Comparison of ENCODE assay signal across 23 cellular contexts in genomic region chr17:50728881-50729765, GRCh38. TPM values are rescaled to one million over a fixed set of nuclear protein-coding genes. Genes with fewer than 3 reads are reported as not detected.
A peak's percentile ranks its signal among the peaks of the same experiment; 100 is the strongest.
DNase-seq lines count a peak whose midpoint lies in the region; ATAC-seq and TF ChIP-seq lines count a peak whose summit lies in the region.
"Had no signal": no experiment of that assay in that cellular context is flagged by ENCODE, and none has a peak within 500 bp of the region (broad histone marks: within the 10 kb centered on the region; RNA-seq: fewer than 3 reads in every experiment).

No MANE protein-coding gene starts in this region.

- intact Hi-C loops in left lung (cut with DNase I) = no loop called here

- ATAC-seq in WTC11 (no peak), left lung (peak; percentile 26), GM19035 (IDR thresholded peaks at IDR 0.05; ENCODE audit: unreplicated experiment) (no peak)
- ATAC-seq: left lobe of liver had no signal

- H3K27ac Mint-ChIP-seq in activated T-cell treated with anti-CD3 and anti-CD28 coated beads, Interleukin-2, amount 50 U/mL, for 24 hours = peak overlapping the region; percentile 88
- H3K27ac Mint-ChIP-seq in CD8-positive, alpha-beta memory T cell = peak overlapping the region in 5 of 8 donors; percentile 10 to 60 (median 22)
- 0 out of 2 replicates have a peak overlapping the region, but pooled peaks have one; percentile 41 for H3K27ac Mint-ChIP-seq in WTC11

- CTCF ChIA-PET in CD8-positive, alpha-beta memory T cell (lab: Charles Lee) = interaction anchor here (1.3 kb wide), 1 partner anchor 12 kb away, joined by 3 read pairs; no protein-coding TSS in a partner anchor
- CTCF ChIA-PET in WTC11 (lab: Charles Lee) = no interaction called here

- TF ChIP-seq CTCF in WTC11 (IDR thresholded peaks at IDR 0.05) = no peak
- no peak for TF ChIP-seq CTCF in left lung (IDR thresholded peaks at IDR 0.05)

- peak overlapping the region; percentile 41 for H3K4me3 Mint-ChIP-seq in activated T-cell treated with anti-CD3 and anti-CD28 coated beads, Interleukin-2, amount 50 U/mL, for 24 hours
- H3K4me3 Mint-ChIP-seq in CD8-positive, alpha-beta memory T cell = peak overlapping the region in 2 of 7 donors; percentile 24 to 76
- no peak overlapping the region for H3K4me3 Mint-ChIP-seq in WTC11

- no peak overlapping the region for H3K4me3 ChIP-seq in CD8-positive, alpha-beta memory T cell (ENCODE audit: low read length)
- no peak overlapping the region for H3K4me3 ChIP-seq in left lung
- H3K4me3 ChIP-seq: dorsolateral prefrontal cortex, Peyer's patch, testis, vagina had no signal

- peaks cover 49% of the 10 kb centered on the region for H3K36me3 Mint-ChIP-seq in activated T-cell treated with anti-CD3 and anti-CD28 coated beads, Interleukin-2, amount 50 U/mL, for 24 hours (ENCODE audit: low read depth)
- H3K36me3 Mint-ChIP-seq in CD8-positive, alpha-beta memory T cell = peaks cover 0 to 17% (median 1%) of the 10 kb centered on the region in 3 donors
- H3K36me3 Mint-ChIP-seq in WTC11 = no peaks in the 10 kb centered on the region

- no peaks in the 10 kb centered on the region for H3K9me3 Mint-ChIP-seq in activated T-cell treated with anti-CD3 and anti-CD28 coated beads, Interleukin-2, amount 50 U/mL, for 24 hours
- H3K9me3 Mint-ChIP-seq in CD8-positive, alpha-beta memory T cell = no peaks in the 10 kb centered on the region
- H3K9me3 Mint-ChIP-seq in WTC11 = no peaks in the 10 kb centered on the region

- DNase-seq in activated T-cell treated with anti-CD3 and anti-CD28 coated beads, Interleukin-2, amount 50 U/mL, for 24 hours = no peak
- DNase-seq in activated T-cell treated with anti-CD3 and anti-CD28 coated beads, Interleukin-2, amount 50 U/mL, for 48 hours = no peak
- DNase-seq in CD8-positive, alpha-beta memory T cell = no peak
- DNase-seq in WTC11 (ENCODE audit: low spot score) (no peak), left lung (no peak), glomerular visceral epithelial cell (ENCODE audit: extremely low spot score) (no peak), AG08396 (ENCODE audit: low spot score) (no peak)
- DNase-seq: aorta, dorsolateral prefrontal cortex, NCI-H1417 treated with DMSO at 0.1 percent for 48 hours, NCI-H2107, NCI-H510A, Peyer's patch, T-helper 9 cell, testis had no signal

- peaks cover 69% of the 10 kb centered on the region for H3K4me1 ChIP-seq in CD8-positive, alpha-beta memory T cell (ENCODE audit: insufficient read depth, low read length)
- H3K4me1 ChIP-seq in left lung = peaks cover 13 to 83% of the 10 kb centered on the region in 2 donors

- POLR2A ChIA-PET in CD8-positive, alpha-beta memory T cell (lab: Charles Lee) = no interaction called here
- POLR2A ChIA-PET in WTC11 (lab: Charles Lee) = interaction anchor here (0.6 to 1.3 kb wide), 2 partner anchors 53 to 137 kb away, joined by 3 to 8 read pairs; partner anchors contain the start of gene TOB1

- no peaks in the 10 kb centered on the region for H3K9me3 ChIP-seq in CD8-positive, alpha-beta memory T cell (ENCODE audit: low read length)
- H3K9me3 ChIP-seq in left lung = no peaks in the 10 kb centered on the region
- H3K9me3 ChIP-seq: Peyer's patch, testis, vagina had no signal

- H3K27me3 ChIP-seq in CD8-positive, alpha-beta memory T cell (ENCODE audit: insufficient read depth, low read length, poor library complexity, severe bottlenecking) = no peaks in the 10 kb centered on the region
- H3K27me3 ChIP-seq in left lung = no peaks in the 10 kb centered on the region
- H3K27me3 ChIP-seq: dorsolateral prefrontal cortex, Peyer's patch, testis, vagina had no signal

- peaks cover 69% of the 10 kb centered on the region for H3K4me1 Mint-ChIP-seq in activated T-cell treated with anti-CD3 and anti-CD28 coated beads, Interleukin-2, amount 50 U/mL, for 24 hours (ENCODE audit: low read depth)
- H3K4me1 Mint-ChIP-seq in CD8-positive, alpha-beta memory T cell = peaks cover 53 to 84% (median 77%) of the 10 kb centered on the region in 3 donors
- peaks cover 23% of the 10 kb centered on the region for H3K4me1 Mint-ChIP-seq in WTC11

- H3K27me3 Mint-ChIP-seq in activated T-cell treated with anti-CD3 and anti-CD28 coated beads, Interleukin-2, amount 50 U/mL, for 24 hours = no peaks in the 10 kb centered on the region
- H3K27me3 Mint-ChIP-seq in CD8-positive, alpha-beta memory T cell = no peaks in the 10 kb centered on the region
- H3K27me3 Mint-ChIP-seq in WTC11 (ENCODE audit: low read depth) = no peaks in the 10 kb centered on the region

- H3K36me3 ChIP-seq in CD8-positive, alpha-beta memory T cell (ENCODE audit: insufficient read depth, low read length) = no peaks in the 10 kb centered on the region
- H3K36me3 ChIP-seq in left lung = no peaks in the 10 kb centered on the region
- H3K36me3 ChIP-seq: Peyer's patch, vagina had no signal

- no peak overlapping the region for H3K27ac ChIP-seq in CD8-positive, alpha-beta memory T cell (ENCODE audit: low read depth, low read length)
- no peak overlapping the region for H3K27ac ChIP-seq in left lung
- H3K27ac ChIP-seq: C4-2B, dorsolateral prefrontal cortex, Peyer's patch, testis, vagina had no signal

TF ChIP-seq in WTC11, 78 proteins besides CTCF, POLR2A, EP300 and RAD21:
- TF ChIP-seq ESRRA (CRISPR knock-in tag; IDR thresholded peaks at IDR 0.05; ENCODE audit: borderline replicate concordance) (no peak), SOX15 (CRISPR knock-in tag; IDR thresholded peaks at IDR 0.05) (no peak), NR1H2 (CRISPR knock-in tag; IDR thresholded peaks at IDR 0.05) (no peak), ZNF317 (CRISPR knock-in tag; IDR thresholded peaks at IDR 0.05; ENCODE audit: borderline replicate concordance, low read depth) (no peak), E2F5 (CRISPR knock-in tag; IDR thresholded peaks at IDR 0.05) (no peak), FOXJ3 (CRISPR knock-in tag; IDR thresholded peaks at IDR 0.05; ENCODE audit: borderline replicate concordance) (no peak), E2F4 (CRISPR knock-in tag; IDR thresholded peaks at IDR 0.05; ENCODE audit: borderline replicate concordance, low read depth) (no peak), ZNF532 (CRISPR knock-in tag; IDR thresholded peaks at IDR 0.05; ENCODE audit: borderline replicate concordance) (no peak), FOXK1 (CRISPR knock-in tag; IDR thresholded peaks at IDR 0.05) (no peak)

RNA-seq across cellular contexts. Expression of gene LUC7L3, which starts 9.7 kb away (rescaled TPM):
- 100 to 1,000 TPM; 113 to 120 TPM for total RNA-seq in CD8-positive, alpha-beta memory T cell
- 72.5 TPM for polyA plus RNA-seq in CD8-positive, alpha-beta memory T cell
- total RNA-seq in WTC11 (2021) (182 to 190 TPM (median 186 TPM) in 3 replicates), left lung (10 to 100 TPM; 76.1 to 89.2 TPM)

RNA-seq across cellular contexts. Expression of gene ANKRD40, which starts 21.4 kb away (rescaled TPM):
- 10 to 100 TPM; 48.2 to 48.5 TPM for total RNA-seq in CD8-positive, alpha-beta memory T cell
- polyA plus RNA-seq in CD8-positive, alpha-beta memory T cell = 6.6 TPM
- total RNA-seq in WTC11 (2021) (43.3 to 45.3 TPM (median 45.3 TPM) in 3 replicates), left lung (10 to 100 TPM; 42.2 to 47.1 TPM)

RNA-seq across cellular contexts. Expression of gene ANKRD40CL, which starts 38.2 kb away (rescaled TPM):
- total RNA-seq in CD8-positive, alpha-beta memory T cell = not detected
- not detected for polyA plus RNA-seq in CD8-positive, alpha-beta memory T cell
- not detected in 3 replicates for total RNA-seq in WTC11 (2021)
- total RNA-seq in left lung = not detected
- total RNA-seq: aorta, fibroblast of villous mesenchyme, H4, left lobe of liver, M059J, pulmonary artery endothelial cell, testis, vagina had no signal

Comparison
In these comparisons a context has a peak if more than half of its experiments do, and no peak if none do; other contexts are left out.
1. H3K27ac Mint-ChIP-seq: peak in every context shown above with its lines; median percentile 88 in activated T-cell treated with anti-CD3 and anti-CD28 coated beads, Interleukin-2, amount 50 U/mL, for 24 hours; 41 in WTC11; 22 in CD8-positive, alpha-beta memory T cell.